ENCODE assay signal across 5 cellular contexts in genomic region chr2:133382561-133382960, GRCh38.
"Had no signal": no experiment of that assay in that cellular context is flagged by ENCODE, and none has a peak within 500 bp of the region (broad histone marks: within the 10 kb centered on the region; RNA-seq: fewer than 3 reads in every experiment).

No MANE protein-coding gene starts in this region.

- H3K27me3 Mint-ChIP-seq: IgD-negative memory B cell had no signal

- H3K4me3 Mint-ChIP-seq: IgD-negative memory B cell had no signal

- H3K4me1 Mint-ChIP-seq: IgD-negative memory B cell had no signal

- DNase-seq: IMR-90, KBM-7 had no signal

- H3K36me3 Mint-ChIP-seq: IgD-negative memory B cell had no signal

- ATAC-seq: HepG2, K562 had no signal

- H3K27ac Mint-ChIP-seq: IgD-negative memory B cell had no signal

- H3K4me3 ChIP-seq: K562 had no signal
